18 cellular contexts compared by ENCODE assay signal in genomic region chr15:68415061-68415460, GRCh38.
"Had no signal": no experiment of that assay in that cellular context is flagged by ENCODE, and none has a peak within 500 bp of the region (broad histone marks: within the 10 kb centered on the region; RNA-seq: fewer than 3 reads in every experiment).

No MANE protein-coding gene starts in this region.

- H3K9ac ChIP-seq: parathyroid adenoma had no signal

- H3K36me3 ChIP-seq: esophagus squamous epithelium, gastroesophageal sphincter, right lobe of liver, transverse colon had no signal

- H3K4me1 ChIP-seq: parathyroid adenoma, right lobe of liver had no signal

- H3K9me3 ChIP-seq: esophagus squamous epithelium, gastroesophageal sphincter, right lobe of liver, transverse colon had no signal

- H3K27me3 ChIP-seq: brain microvascular endothelial cell, esophagus squamous epithelium, gastroesophageal sphincter, right lobe of liver, transverse colon had no signal

- DNase-seq: activated CD4-positive, alpha-beta memory T cell treated with anti-CD3 and anti-CD28 coated beads for 36 hours; activated CD4-positive, alpha-beta T cell treated with anti-CD3 and anti-CD28 coated beads for 48 hours; activated gamma-delta T cell treated with Interleukin-2 at 50 U/mL for 16 hours; activated T-cell treated with anti-CD3 and anti-CD28 coated beads, Interleukin-2, amount 50 U/mL, for 1 hour; aorta; brain microvascular endothelial cell; central memory CD4-positive, alpha-beta T cell; esophagus squamous epithelium; hypothalamus; T-helper 2 cell; transverse colon had no signal

- H2AFZ ChIP-seq: parathyroid adenoma had no signal

- H3K4me3 ChIP-seq: coronary artery, esophagus squamous epithelium, gastroesophageal sphincter, right lobe of liver, skin epidermis, transverse colon had no signal

- ATAC-seq: natural killer cell treated with Interleukin-12 subunit alpha and Interleukin-12 subunit beta and Interleukin-15 and Interleukin-18, amount 100 ng/mL, for 72 hours; right lobe of liver; stimulated activated memory B cell treated with anti-CD40 and anti-IgM and Interleukin-4, amounts not matched to agents 10 μg/mL and 1 μg/mL and 100 μg/mL, for 72 hours had no signal

- H3K79me2 ChIP-seq: parathyroid adenoma had no signal

- H3K27ac ChIP-seq: brain microvascular endothelial cell, parathyroid adenoma, right lobe of liver, skin epidermis, transverse colon had no signal
